In the genomic region with DNA sequence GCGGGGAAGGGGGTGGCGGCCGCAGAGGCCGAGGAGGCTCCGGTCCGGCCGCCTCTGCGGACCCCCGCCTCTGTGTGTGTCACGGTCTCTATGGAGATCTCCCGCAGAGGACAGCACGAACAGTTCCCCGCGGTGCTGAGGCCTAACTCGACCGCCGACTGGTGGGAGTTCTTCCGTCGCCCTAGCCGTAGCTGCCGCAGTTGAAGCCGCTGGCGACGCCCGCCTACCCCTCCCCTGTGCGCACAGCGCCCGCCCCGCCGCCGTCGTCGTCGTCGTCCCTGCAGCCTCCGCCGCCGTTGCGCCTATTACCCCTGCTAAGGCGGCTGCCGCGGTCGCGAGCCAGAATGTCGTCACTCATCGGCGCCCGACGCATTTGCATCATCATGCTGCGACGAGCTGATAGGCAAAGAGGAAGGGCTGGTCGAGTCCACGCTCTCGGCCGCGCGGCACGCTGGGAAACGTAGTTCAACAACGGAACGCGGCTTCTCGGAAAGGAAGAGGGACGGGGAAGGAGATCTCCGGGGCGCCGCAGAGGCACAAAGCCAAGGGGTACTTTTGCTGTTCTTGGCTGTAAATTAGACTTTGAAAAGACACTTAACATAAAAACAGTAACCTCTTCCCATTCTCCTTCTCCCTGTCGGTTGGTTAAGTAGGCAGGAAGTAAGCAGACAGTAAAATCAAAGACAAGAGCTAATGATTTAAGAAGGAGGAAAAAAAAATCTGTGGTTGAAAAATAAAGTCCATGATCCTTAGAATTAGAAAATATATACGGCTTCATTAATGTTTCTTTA, we compare ENCODE assay signal across 8 cellular contexts. TPM values are rescaled to one million over a fixed set of nuclear protein-coding genes. Genes with fewer than 3 reads are reported as not detected.
A peak's percentile ranks its signal among the peaks of the same experiment; 100 is the strongest.
DNase-seq lines count a peak whose midpoint lies in the region; ATAC-seq and TF ChIP-seq lines count a peak whose summit lies in the region.

A gene (minus strand): TSS at position 346 of the 791 bp plus-strand sequence. CDS start 538 bp downstream, outside the sequence.

- peak; percentile 80 for TF ChIP-seq POLR2A in GM10847 (IDR thresholded peaks at IDR 0.05; ENCODE audit: extremely low read depth, insufficient read length)

- DNase-seq in NCI-H128 (lab: John Stamatoyannopoulos, UW; ENCODE audit: unreplicated experiment) (peak; percentile 99), head of caudate nucleus (peak; percentile 97 to 100 (median 99)), osteocyte (ENCODE audit: extremely low spot score, unreplicated experiment) (peak; percentile 99)
- DNase-seq in activated naive CD8-positive, alpha-beta T cell treated with anti-CD3 and anti-CD28 coated beads, Interleukin-2, amount 10 ng/mL, durations not matched to agents 7 days and 5 days: peak; percentile 100

- peak within 1 kb of the TSS; percentile 93 for H3K4me3 Mint-ChIP-seq in activated naive CD8-positive, alpha-beta T cell treated with anti-CD3 and anti-CD28 coated beads, Interleukin-2, amount 10 ng/mL, durations not matched to agents 7 days and 5 days
- H3K4me3 Mint-ChIP-seq in osteocyte (ENCODE audit: unreplicated experiment): peak within 1 kb of the TSS; percentile 91

- peak within 1 kb of the TSS; percentile 96 for H3K4me3 ChIP-seq in SU-DHL-6 (ENCODE audit: insufficient read depth, low read length, poor library complexity, severe bottlenecking)
- peak within 1 kb of the TSS; percentile 96 for H3K4me3 ChIP-seq in thymus (ENCODE audit: low read length)

- intact Hi-C loops in head of caudate nucleus (cut with DNase I): loop anchor here (5.0 to 10.0 kb wide), 3 partner anchors 104 to 418 kb away; a partner anchor contains a TSS

- peaks cover 26% of the 10 kb centered on the region for H3K4me1 Mint-ChIP-seq in activated naive CD8-positive, alpha-beta T cell treated with anti-CD3 and anti-CD28 coated beads, Interleukin-2, amount 10 ng/mL, durations not matched to agents 7 days and 5 days
- peaks cover 36% of the 10 kb centered on the region for H3K4me1 Mint-ChIP-seq in osteocyte (ENCODE audit: unreplicated experiment)

- H3K27me3 ChIP-seq in SU-DHL-6 (ENCODE audit: low read length): no peaks in the 10 kb centered on the region
- H3K27me3 ChIP-seq in thymus (ENCODE audit: control insufficient read depth, insufficient read depth): no peaks in the 10 kb centered on the region

- peak; percentile 68 for ATAC-seq in HG02678 (IDR thresholded peaks at IDR 0.05; ENCODE audit: unreplicated experiment)
- peak; percentile 75 for ATAC-seq in activated naive CD8-positive, alpha-beta T cell treated with anti-CD3 and anti-CD28 coated beads, Interleukin-2, amount 10 ng/mL, durations not matched to agents 7 days and 5 days (ENCODE audit: low read depth)

- H3K9me3 ChIP-seq in SU-DHL-6 (ENCODE audit: insufficient read depth, low read length) (no peaks in the 10 kb centered on the region), thymus (ENCODE audit: control insufficient read depth) (no peaks in the 10 kb centered on the region)

- no peaks in the 10 kb centered on the region for H3K27me3 Mint-ChIP-seq in activated naive CD8-positive, alpha-beta T cell treated with anti-CD3 and anti-CD28 coated beads, Interleukin-2, amount 10 ng/mL, durations not matched to agents 7 days and 5 days
- no peaks in the 10 kb centered on the region for H3K27me3 Mint-ChIP-seq in osteocyte (ENCODE audit: unreplicated experiment)

- peaks cover 12% of the 10 kb centered on the region for H3K36me3 Mint-ChIP-seq in activated naive CD8-positive, alpha-beta T cell treated with anti-CD3 and anti-CD28 coated beads, Interleukin-2, amount 10 ng/mL, durations not matched to agents 7 days and 5 days
- H3K36me3 Mint-ChIP-seq in osteocyte (ENCODE audit: unreplicated experiment): no peaks in the 10 kb centered on the region

- peak within 1 kb of the TSS; percentile 99 for H3K9ac ChIP-seq in SU-DHL-6 (ENCODE audit: low read length)

- H3F3A ChIP-seq in SU-DHL-6 (ENCODE audit: insufficient read depth): peaks cover 38% of the 10 kb centered on the region

- TF ChIP-seq CTCF in SU-DHL-6 (IDR thresholded peaks at IDR 0.05; ENCODE audit: insufficient read depth, low read length, poor library complexity, severe bottlenecking): no peak
- no peak for TF ChIP-seq CTCF in osteocyte (IDR thresholded peaks at IDR 0.05)

- peak within 1 kb of the TSS; percentile 98 for H3K27ac ChIP-seq in SU-DHL-6 (ENCODE audit: low read depth, low read length)
- H3K27ac ChIP-seq in thymus (ENCODE audit: low read depth): peak within 1 kb of the TSS; percentile 100

- H3K79me2 ChIP-seq in SU-DHL-6 (ENCODE audit: insufficient read depth, low read length): peaks cover 57% of the 10 kb centered on the region

- WGBS in thymus: under 1% methylated on average over 69 of the region's 69 CpGs

- peaks cover 11% of the 10 kb centered on the region for H4K20me1 ChIP-seq in SU-DHL-6 (ENCODE audit: low read depth, low read length)

- peak within 1 kb of the TSS; percentile 99 for H3K4me2 ChIP-seq in SU-DHL-6 (ENCODE audit: low read depth, low read length, poor library complexity, severe bottlenecking)

- H3K36me3 ChIP-seq in SU-DHL-6 (ENCODE audit: low read length) (peaks cover 4% of the 10 kb centered on the region; the same call in 1 of the 2 replicates), thymus (ENCODE audit: control insufficient read depth, insufficient read depth) (no peaks in the 10 kb centered on the region)

- peak within 1 kb of the TSS; percentile 97 for H3K27ac Mint-ChIP-seq in activated naive CD8-positive, alpha-beta T cell treated with anti-CD3 and anti-CD28 coated beads, Interleukin-2, amount 10 ng/mL, durations not matched to agents 7 days and 5 days
- peak within 1 kb of the TSS; percentile 97 for H3K27ac Mint-ChIP-seq in osteocyte (ENCODE audit: unreplicated experiment)

- peak within 1 kb of the TSS; percentile 81 for H2AFZ ChIP-seq in SU-DHL-6 (ENCODE audit: low read depth, low read length, severe bottlenecking)

- no peaks in the 10 kb centered on the region for H3K9me3 Mint-ChIP-seq in activated naive CD8-positive, alpha-beta T cell treated with anti-CD3 and anti-CD28 coated beads, Interleukin-2, amount 10 ng/mL, durations not matched to agents 7 days and 5 days
- no peaks in the 10 kb centered on the region for H3K9me3 Mint-ChIP-seq in osteocyte (ENCODE audit: unreplicated experiment)

- H3K9me2 ChIP-seq in SU-DHL-6 (replicated peaks; ENCODE audit: insufficient read depth, low read length): no peaks in the 10 kb centered on the region

- POLR2A ChIA-PET in activated naive CD8-positive, alpha-beta T cell treated with anti-CD3 and anti-CD28 coated beads, Interleukin-2, amount 10 ng/mL, durations not matched to agents 7 days and 5 days (lab: Charles Lee): interaction anchor here (0.7 to 2.6 kb wide), 16 partner anchors 9 to 680 kb away, joined by 3 to 39 read pairs (median 3); a partner anchor contains a TSS

- peaks cover 13% of the 10 kb centered on the region for H3K4me1 ChIP-seq in thymus (ENCODE audit: control insufficient read depth, insufficient read depth, low read length)

RNA-seq across cellular contexts. Expression of the gene that starts here (rescaled TPM):
- 10 to 100 TPM; 67.6 to 68.5 TPM for total RNA-seq in activated naive CD8-positive, alpha-beta T cell treated with anti-CD3 and anti-CD28 coated beads, Interleukin-2, amount 10 ng/mL, durations not matched to agents 7 days and 5 days
- total RNA-seq in osteocyte: 32.6 and 34.6 TPM in 2 replicates
- polyA plus RNA-seq in thymus: 14.9 TPM

Comparison
In these comparisons a context has a peak if more than half of its experiments do, and no peak if none do; other contexts are left out.
1. Peak in every context shown above with its lines: DNase-seq, ATAC-seq, H3K4me3 ChIP-seq and H3K27ac ChIP-seq.